1 cellular context compared by ENCODE assay signal in the genomic region with DNA sequence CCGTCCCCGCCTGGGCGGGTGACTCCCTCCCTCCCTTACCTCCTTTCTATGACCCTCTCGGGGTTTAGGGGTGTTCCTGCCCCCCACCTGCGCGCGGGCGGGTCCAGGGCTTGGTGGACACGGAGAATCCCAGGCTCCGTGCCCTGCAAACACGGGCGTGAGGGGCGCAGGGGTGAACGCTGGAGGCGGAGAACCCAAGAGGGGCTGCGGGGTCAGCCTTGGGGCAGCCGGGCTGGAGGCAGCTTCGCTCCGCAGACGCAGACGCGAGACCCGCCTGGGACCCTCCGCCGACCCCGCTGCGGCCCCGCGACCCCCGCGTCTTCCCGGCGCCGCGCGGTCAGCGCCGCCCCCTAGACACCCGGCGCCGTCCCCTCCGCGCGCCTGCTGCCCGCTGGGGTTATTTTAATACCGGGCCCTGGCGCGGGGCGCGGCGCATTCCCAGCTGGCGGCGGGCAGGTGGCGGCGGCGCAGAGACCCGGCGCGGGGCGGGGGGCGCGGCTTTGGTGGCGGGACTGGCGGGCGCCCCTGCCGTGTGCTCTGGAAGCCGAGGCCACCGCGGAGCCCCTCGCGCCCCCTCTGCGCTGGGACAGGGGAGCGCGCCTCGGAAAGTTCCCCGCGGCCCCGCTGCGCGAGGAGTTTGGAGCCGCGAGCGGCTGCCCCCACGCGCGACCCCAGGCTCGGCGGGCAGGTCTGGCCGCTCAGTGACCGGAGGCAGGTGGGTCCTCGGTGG.
TF ChIP-seq lines count a peak whose summit lies in the region.

A gene (plus strand): TSS at position 433 of the 730 bp plus-strand sequence. CDS start 2,560 bp downstream, outside the sequence.

TF ChIP-seq in K562, 482 proteins besides CTCF, POLR2A, EP300 and RAD21 (continued from another document):
- TF ChIP-seq, protein P1, sequence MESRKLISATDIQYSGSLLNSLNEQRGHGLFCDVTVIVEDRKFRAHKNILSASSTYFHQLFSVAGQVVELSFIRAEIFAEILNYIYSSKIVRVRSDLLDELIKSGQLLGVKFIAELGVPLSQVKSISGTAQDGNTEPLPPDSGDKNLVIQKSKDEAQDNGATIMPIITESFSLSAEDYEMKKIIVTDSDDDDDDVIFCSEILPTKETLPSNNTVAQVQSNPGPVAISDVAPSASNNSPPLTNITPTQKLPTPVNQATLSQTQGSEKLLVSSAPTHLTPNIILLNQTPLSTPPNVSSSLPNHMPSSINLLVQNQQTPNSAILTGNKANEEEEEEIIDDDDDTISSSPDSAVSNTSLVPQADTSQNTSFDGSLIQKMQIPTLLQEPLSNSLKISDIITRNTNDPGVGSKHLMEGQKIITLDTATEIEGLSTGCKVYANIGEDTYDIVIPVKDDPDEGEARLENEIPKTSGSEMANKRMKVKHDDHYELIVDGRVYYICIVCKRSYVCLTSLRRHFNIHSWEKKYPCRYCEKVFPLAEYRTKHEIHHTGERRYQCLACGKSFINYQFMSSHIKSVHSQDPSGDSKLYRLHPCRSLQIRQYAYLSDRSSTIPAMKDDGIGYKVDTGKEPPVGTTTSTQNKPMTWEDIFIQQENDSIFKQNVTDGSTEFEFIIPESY (CRISPR knock-in tag; IDR thresholded peaks at IDR 0.05), result peak; percentile 92
TF ChIP-seq in K562: peak in this region for 1.
